In genomic region chr9:105694848-105695581, GRCh38 we compare ENCODE assay signal across 7 cellular contexts.
A peak's percentile ranks its signal among the peaks of the same experiment; 100 is the strongest.
DNase-seq lines count a peak whose midpoint lies in the region; ATAC-seq and TF ChIP-seq lines count a peak whose summit lies in the region.

No MANE protein-coding gene starts in this region.

- peak overlapping the region; percentile 83 for H3K4me3 Mint-ChIP-seq in central memory CD8-positive, alpha-beta T cell

- peaks cover 18% of the 10 kb centered on the region for H3K4me1 Mint-ChIP-seq in central memory CD8-positive, alpha-beta T cell

- DNase-seq in NCI-H1092 treated with DMSO at 0.1 percent for 48 hours (lab: John Stamatoyannopoulos, UW) (peak; percentile 74), kidney tubule cell (ENCODE audit: low spot score) (peak; percentile 60)
- DNase-seq in activated CD4-positive, CD25-positive, alpha-beta regulatory T cell (lab: John Stamatoyannopoulos, UW) = peak; percentile 19 to 47 (median 30)
- peak; percentile 36 to 40 for DNase-seq in central memory CD8-positive, alpha-beta T cell (ENCODE audit: low spot score in 2 of 2)
- peak; percentile 21 to 37 for DNase-seq in stimulated activated CD4-positive, alpha-beta T cell treated with anti-CD3 and anti-CD28 coated beads, Interleukin-1b, Interleukin-23, amount 100 ng/mL, for 4 hours (ENCODE audit: low read depth in 2 of 2)

- no peaks in the 10 kb centered on the region for H3K9me3 Mint-ChIP-seq in central memory CD8-positive, alpha-beta T cell

- no peak overlapping the region for H3K27ac Mint-ChIP-seq in central memory CD8-positive, alpha-beta T cell (ENCODE audit: low read depth)

- no peaks in the 10 kb centered on the region for H3K36me3 Mint-ChIP-seq in central memory CD8-positive, alpha-beta T cell (ENCODE audit: insufficient read depth)

- peaks cover 27% of the 10 kb centered on the region for H3K27me3 Mint-ChIP-seq in central memory CD8-positive, alpha-beta T cell

- ATAC-seq in GM18505 (IDR thresholded peaks at IDR 0.05; ENCODE audit: unreplicated experiment) (peak; percentile 61), HG02759 (IDR thresholded peaks at IDR 0.05; ENCODE audit: unreplicated experiment) (peak; percentile 67)
- ATAC-seq in central memory CD8-positive, alpha-beta T cell (replicated peaks; ENCODE audit: extremely low read depth, poor library complexity, severe bottlenecking) = peak; percentile 57

- TF ChIP-seq POLR2A in GM18505 (IDR thresholded peaks at IDR 0.05; ENCODE audit: borderline replicate concordance, extremely low read depth, insufficient read depth, insufficient read length) = no peak

Comparison
In these comparisons a context has a peak if more than half of its experiments do, and no peak if none do; other contexts are left out.
1. Peak in every context shown above with its lines: DNase-seq and ATAC-seq.